ENCODE assay signal across 4 cellular contexts in the genomic region with DNA sequence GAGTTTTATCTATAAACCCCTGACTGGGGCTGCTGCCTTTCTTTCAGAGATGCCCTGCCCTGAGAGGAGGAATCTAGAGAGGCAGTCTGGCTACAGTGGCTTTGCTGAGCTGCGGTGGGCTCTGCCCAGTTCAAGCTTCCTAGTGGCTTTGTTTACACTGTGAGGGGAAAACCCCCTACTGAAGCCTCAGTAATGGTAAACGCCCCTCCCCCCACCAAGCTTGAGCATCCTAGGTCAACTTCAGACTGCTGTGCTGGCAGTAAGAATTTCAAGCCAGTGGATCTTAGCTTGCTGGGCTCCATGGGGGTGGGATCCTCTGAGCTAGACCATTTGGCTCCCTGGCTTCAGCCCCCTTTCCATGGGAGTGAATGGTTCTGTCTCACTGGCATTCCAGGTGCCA. TPM values are rescaled to one million over a fixed set of nuclear protein-coding genes. Genes with fewer than 3 reads are reported as not detected.
"Had no signal": no experiment of that assay in that cellular context is flagged by ENCODE, and none has a peak within 500 bp of the region (broad histone marks: within the 10 kb centered on the region; RNA-seq: fewer than 3 reads in every experiment).

No MANE protein-coding gene starts in this region.

RNA-seq across cellular contexts. Expression of a gene that starts 44.1 kb away (rescaled TPM):
- total RNA-seq: PC-3, PC-9, SK-MEL-5, T-cell had no signal
